In genomic region chr6:4908062-4908461, GRCh38 we compare ENCODE assay signal across 23 cellular contexts.
DNase-seq lines count a peak whose midpoint lies in the region; ATAC-seq and TF ChIP-seq lines count a peak whose summit lies in the region.
"Had no signal": no experiment of that assay in that cellular context is flagged by ENCODE, and none has a peak within 500 bp of the region (broad histone marks: within the 10 kb centered on the region; RNA-seq: fewer than 3 reads in every experiment).

No MANE protein-coding gene starts in this region.

- peaks cover under 1 to 7% of the 10 kb centered on the region in 2 donors for H3K36me3 Mint-ChIP-seq in activated naive CD4-positive, alpha-beta T cell treated with anti-CD3 and anti-CD28 coated beads, Interleukin-2, amount 50 U/mL, for 72 hours
- no peaks in the 10 kb centered on the region for H3K36me3 Mint-ChIP-seq in effector memory CD8-positive, alpha-beta T cell (ENCODE audit: insufficient read depth)
- peaks cover 18% of the 10 kb centered on the region for H3K36me3 Mint-ChIP-seq in stimulated activated effector memory CD8-positive, alpha-beta T cell treated with anti-CD3 and anti-CD28 coated beads, Interleukin-12 subunit alpha, Interleukin-12 subunit beta, amount 100 ng/mL, for 72 hours
- peaks cover 2 to 3% of the 10 kb centered on the region in 2 donors for H3K36me3 Mint-ChIP-seq in activated T-cell treated with anti-CD3 and anti-CD28 coated beads, Interleukin-2, amount 50 U/mL, for 72 hours (ENCODE audit: insufficient read depth in 2 of 2)

- no peak for TF ChIP-seq CTCF in PC-3 (conservative IDR thresholded peaks at IDR 0.05; ENCODE audit: low read depth, low read length)

- peaks cover 18% of the 10 kb centered on the region for H3K4me1 ChIP-seq in PC-3 (ENCODE audit: insufficient read depth, low read length)

- H3K79me2 ChIP-seq in PC-3 (ENCODE audit: low read length) = peaks cover 65% of the 10 kb centered on the region

- H3K36me3 ChIP-seq in PC-3 (ENCODE audit: low read depth, low read length) = peaks cover 8% of the 10 kb centered on the region; the same call in 1 of the 2 replicates
- H3K36me3 ChIP-seq: pancreas, thoracic aorta had no signal

- H3K4me3 ChIP-seq in PC-3 (ENCODE audit: low read length) = no peak overlapping the region
- H3K4me3 ChIP-seq: pancreas, thoracic aorta had no signal

- H4K20me1 ChIP-seq in PC-3 (ENCODE audit: low read length) = peaks cover 5% of the 10 kb centered on the region

- POLR2A ChIA-PET in PC-3 (lab: Charles Lee; ENCODE audit: unreplicated experiment) = interaction anchor here (0.6 kb wide), 1 partner anchor 481 kb away, joined by 6 read pairs; no protein-coding TSS in a partner anchor

- intact Hi-C loops in PC-3 (cut with micrococcal nuclease) = no loop called here

- H3K9ac ChIP-seq in PC-3 (ENCODE audit: low read length) = no peak overlapping the region

- CTCF ChIA-PET in PC-3 (lab: Charles Lee) = no interaction called here

- no peak overlapping the region for H3K27ac ChIP-seq in PC-3 (ENCODE audit: low read length)
- H3K27ac ChIP-seq: pancreas, thoracic aorta had no signal

- no peak for DNase-seq in activated naive CD4-positive, alpha-beta T cell treated with anti-CD3 and anti-CD28 coated beads, Interleukin-2, amount 50 U/mL, for 72 hours (ENCODE audit: low spot score in 2 of 2)
- DNase-seq in activated naive CD4-positive, alpha-beta T cell treated with Interleukin-2 at 50 U/mL for 16 hours = no peak
- DNase-seq in PC-3 (no peak), NCI-H1436 treated with DMSO at 0.1 percent for 48 hours (lab: John Stamatoyannopoulos, UW) (no peak)
- DNase-seq in effector memory CD8-positive, alpha-beta T cell = no peak
- DNase-seq in stimulated activated effector memory CD8-positive, alpha-beta T cell treated with anti-CD3 and anti-CD28 coated beads, Interleukin-12 subunit alpha, Interleukin-12 subunit beta, amount 100 ng/mL, for 72 hours (ENCODE audit: low spot score in 2 of 2) = peak in 1 of 2 donors; percentile 47
- DNase-seq in activated T-cell treated with anti-CD3 and anti-CD28 coated beads, Interleukin-2, amount 50 U/mL, for 72 hours = no peak
- DNase-seq: ACHN; activated CD4-positive, alpha-beta T cell treated with anti-CD3 and anti-CD28 coated beads for 48 hours; activated naive CD4-positive, alpha-beta T cell treated with anti-CD3 and anti-CD28 coated beads, Interleukin-2, amount 50 U/mL, for 16 hours; CD4-positive, alpha-beta T cell; effector memory CD4-positive, alpha-beta T cell; H7; kidney glomerular epithelial cell; mammary epithelial cell; NCI-H1105 treated with DMSO at 0.1 percent for 48 hours; NCI-H524; pancreas; right cardiac atrium; Right ventricle myocardium superior; stimulated activated CD4-positive, alpha-beta T cell treated with anti-CD3 and anti-CD28 coated beads, Interleukin-15, amount 100 ng/mL, for 24 hours had no signal

- BruUV-seq in PC-3 (replicated peaks; lab: Mats Ljungman, UMichigan) = no TSS peak

- H3K9me3 ChIP-seq in PC-3 (ENCODE audit: low read length) = no peaks in the 10 kb centered on the region
- H3K9me3 ChIP-seq: pancreas, thoracic aorta had no signal

- no peaks in the 10 kb centered on the region for H3K27me3 ChIP-seq in PC-3 (ENCODE audit: low read length)
- H3K27me3 ChIP-seq: pancreas had no signal

- no peak overlapping the region for H2AFZ ChIP-seq in PC-3 (ENCODE audit: low read length)

- H3K9me3 Mint-ChIP-seq in activated naive CD4-positive, alpha-beta T cell treated with anti-CD3 and anti-CD28 coated beads, Interleukin-2, amount 50 U/mL, for 72 hours = no peaks in the 10 kb centered on the region
- H3K9me3 Mint-ChIP-seq in effector memory CD8-positive, alpha-beta T cell = no peaks in the 10 kb centered on the region
- H3K9me3 Mint-ChIP-seq in stimulated activated effector memory CD8-positive, alpha-beta T cell treated with anti-CD3 and anti-CD28 coated beads, Interleukin-12 subunit alpha, Interleukin-12 subunit beta, amount 100 ng/mL, for 72 hours = no peaks in the 10 kb centered on the region
- no peaks in the 10 kb centered on the region for H3K9me3 Mint-ChIP-seq in activated T-cell treated with anti-CD3 and anti-CD28 coated beads, Interleukin-2, amount 50 U/mL, for 72 hours
- H3K9me3 Mint-ChIP-seq: CD4-positive, alpha-beta T cell had no signal

- peak overlapping the region; percentile 58 to 79 for H3K27ac Mint-ChIP-seq in activated naive CD4-positive, alpha-beta T cell treated with anti-CD3 and anti-CD28 coated beads, Interleukin-2, amount 50 U/mL, for 72 hours
- H3K27ac Mint-ChIP-seq in effector memory CD8-positive, alpha-beta T cell = peak overlapping the region; percentile 88 to 90
- H3K27ac Mint-ChIP-seq in stimulated activated effector memory CD8-positive, alpha-beta T cell treated with anti-CD3 and anti-CD28 coated beads, Interleukin-12 subunit alpha, Interleukin-12 subunit beta, amount 100 ng/mL, for 72 hours = peak overlapping the region; percentile 15
- H3K27ac Mint-ChIP-seq in activated T-cell treated with anti-CD3 and anti-CD28 coated beads, Interleukin-2, amount 50 U/mL, for 72 hours = no peak overlapping the region

- H3K27me3 Mint-ChIP-seq in effector memory CD8-positive, alpha-beta T cell = no peaks in the 10 kb centered on the region
- no peaks in the 10 kb centered on the region for H3K27me3 Mint-ChIP-seq in activated T-cell treated with anti-CD3 and anti-CD28 coated beads, Interleukin-2, amount 50 U/mL, for 72 hours (ENCODE audit: low read depth)
- H3K27me3 Mint-ChIP-seq: CD4-positive, alpha-beta T cell had no signal

- H3F3A ChIP-seq in PC-3 (ENCODE audit: low read length, unreplicated experiment) = no peaks in the 10 kb centered on the region

- H3K4me1 Mint-ChIP-seq in effector memory CD8-positive, alpha-beta T cell (ENCODE audit: low read depth in 2 of 2) = peaks cover 34 to 40% of the 10 kb centered on the region in 2 donors
- H3K4me1 Mint-ChIP-seq in stimulated activated effector memory CD8-positive, alpha-beta T cell treated with anti-CD3 and anti-CD28 coated beads, Interleukin-12 subunit alpha, Interleukin-12 subunit beta, amount 100 ng/mL, for 72 hours = peaks cover 59% of the 10 kb centered on the region
- peaks cover 42% of the 10 kb centered on the region for H3K4me1 Mint-ChIP-seq in activated T-cell treated with anti-CD3 and anti-CD28 coated beads, Interleukin-2, amount 50 U/mL, for 72 hours (ENCODE audit: low read depth)

- no peak for ATAC-seq in activated naive CD4-positive, alpha-beta T cell treated with anti-CD3 and anti-CD28 coated beads, Interleukin-2, amount 50 U/mL, for 72 hours
- ATAC-seq in PC-3 = peak; percentile 59
- ATAC-seq in effector memory CD8-positive, alpha-beta T cell (replicated peaks) = no peak
- no peak for ATAC-seq in stimulated activated effector memory CD8-positive, alpha-beta T cell treated with anti-CD3 and anti-CD28 coated beads, Interleukin-12 subunit alpha, Interleukin-12 subunit beta, amount 100 ng/mL, for 72 hours
- no peak for ATAC-seq in activated T-cell treated with anti-CD3 and anti-CD28 coated beads, Interleukin-2, amount 50 U/mL, for 72 hours (replicated peaks in 1 of 2)
- ATAC-seq in HG03571 (IDR thresholded peaks at IDR 0.05; ENCODE audit: unreplicated experiment) = no peak
- ATAC-seq: pancreas, right cardiac atrium had no signal

- peak overlapping the region; percentile 75 to 80 for H3K4me3 Mint-ChIP-seq in effector memory CD8-positive, alpha-beta T cell
- H3K4me3 Mint-ChIP-seq in stimulated activated effector memory CD8-positive, alpha-beta T cell treated with anti-CD3 and anti-CD28 coated beads, Interleukin-12 subunit alpha, Interleukin-12 subunit beta, amount 100 ng/mL, for 72 hours = peak overlapping the region; percentile 63
- H3K4me3 Mint-ChIP-seq in activated T-cell treated with anti-CD3 and anti-CD28 coated beads, Interleukin-2, amount 50 U/mL, for 72 hours = peak overlapping the region in 1 of 2 donors; percentile 40
- H3K4me3 Mint-ChIP-seq: CD4-positive, alpha-beta T cell had no signal

- no peak overlapping the region for H3K4me2 ChIP-seq in PC-3 (ENCODE audit: low read length)

- no peaks in the 10 kb centered on the region for H3K9me2 ChIP-seq in PC-3 (replicated peaks; ENCODE audit: low read length)
